Comparison of ENCODE assay signal across 22 cellular contexts in the genomic region with DNA sequence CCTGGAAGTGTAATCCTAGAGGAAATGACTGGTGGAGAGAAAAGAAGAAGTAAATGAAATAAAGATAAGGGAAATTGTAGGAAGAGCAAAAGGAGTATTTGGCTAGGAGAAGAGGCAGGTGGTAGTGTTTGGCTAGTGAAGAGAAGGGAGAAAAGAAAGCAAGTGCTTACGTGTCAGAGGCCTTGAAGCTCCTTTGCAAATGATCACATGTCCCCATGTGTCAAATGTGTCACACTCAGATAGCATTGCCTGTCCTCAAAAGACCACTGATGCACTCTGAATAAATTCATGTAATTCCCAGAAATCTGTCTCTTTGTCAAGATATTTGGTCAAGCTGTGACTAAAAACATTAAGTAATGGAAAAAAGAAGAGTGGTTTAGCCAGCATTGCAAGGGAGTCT.
A peak's percentile ranks its signal among the peaks of the same experiment; 100 is the strongest.
DNase-seq lines count a peak whose midpoint lies in the region; TF ChIP-seq lines count a peak whose summit lies in the region.
"Had no signal": no experiment of that assay in that cellular context is flagged by ENCODE, and none has a peak within 500 bp of the region (broad histone marks: within the 10 kb centered on the region; RNA-seq: fewer than 3 reads in every experiment).

No MANE protein-coding gene starts in this region.

- TF ChIP-seq CTCF in GM13976 (IDR thresholded peaks at IDR 0.05; ENCODE audit: borderline replicate concordance, control extremely low read depth, extremely low read depth, insufficient read depth, missing control alignments): no peak

- DNase-seq in NCI-H2227 (lab: John Stamatoyannopoulos, UW; ENCODE audit: unreplicated experiment) (peak; percentile 16), NCI-H2227 treated with DMSO at 0.1 percent for 48 hours (lab: John Stamatoyannopoulos, UW) (no peak), GM13976 (ENCODE audit: low spot score) (no peak), AG08395 (ENCODE audit: low spot score) (no peak)
- DNase-seq: BE2C; C1 segment of cervical spinal cord; CD4-positive, alpha-beta memory T cell; CD4-positive, CD25-positive, alpha-beta regulatory T cell; CD8-positive, alpha-beta memory T cell; COR-L47; DMS 273 treated with DMSO at 0.1 percent for 48 hours; DMS153; DMS53; DMS79; DND-41; EL; GDM1 had no signal

- H3K27ac ChIP-seq in cingulate gyrus (ENCODE audit: low read depth, low read length) (peak overlapping the region; percentile 4), temporal lobe (ENCODE audit: low read depth, low read length) (peak overlapping the region; percentile 30)
- H3K27ac ChIP-seq: 22Rv1, A549, BLaER1 had no signal

- in situ Hi-C loops in GM13976 (cut with MboI; ENCODE audit: low sequenced_read_pairs, unreplicated experiment): no loop called here
